8 cellular contexts compared by ENCODE assay signal in genomic region chr17:44200478-44201155, GRCh38. TPM values are rescaled to one million over a fixed set of nuclear protein-coding genes. Genes with fewer than 3 reads are reported as not detected.
DNase-seq lines count a peak whose midpoint lies in the region; ATAC-seq, FAIRE-seq and TF ChIP-seq lines count a peak whose summit lies in the region.

No MANE protein-coding gene starts in this region.

- 7% methylated on average over 34 of the region's 36 CpGs for WGBS in K562 (ENCODE audit: insufficient coverage, low coverage, missing lambda C conversion rate)
- WGBS in lower leg skin, 2 donors = 6% methylated on average over 34 to 36 of the region's 36 CpGs
- 6 to 11% methylated on average over 14 to 33 of the region's 36 CpGs for WGBS in upper lobe of left lung, 2 donors

- no peaks in the 10 kb centered on the region for H3K27me3 ChIP-seq in K562 (ENCODE audit: control insufficient read depth in 2 of 2, insufficient read depth in 2 of 2, low read length in 2 of 2)
- no peaks in the 10 kb centered on the region for H3K27me3 ChIP-seq in upper lobe of left lung

- POLR2A ChIA-PET in K562 (lab: Yijun Ruan, JAX) = interaction anchor here (1.0 to 1.3 kb wide), 3 partner anchors 10 to 126 kb away, joined by 3 read pairs; partner anchors contain the start of gene TMUB2

- H3K27ac ChIP-seq in K562 (ENCODE audit: extremely low read depth, low read depth, low read length) (peak overlapping the region; percentile 91), upper lobe of left lung (peak overlapping the region; percentile 97 to 99 (median 98))

- peak overlapping the region; percentile 83 for H3K4me3 ChIP-seq in Jurkat, Clone E6-1 (ENCODE audit: low read length)
- peak overlapping the region; percentile 79 for H3K4me3 ChIP-seq in K562
- peak overlapping the region; percentile 52 for H3K4me3 ChIP-seq in lower leg skin (ENCODE audit: low read depth, poor library complexity, severe bottlenecking)
- peak overlapping the region; percentile 76 to 96 (median 86) for H3K4me3 ChIP-seq in upper lobe of left lung

- H4K20me1 ChIP-seq in K562 (replicated peaks; ENCODE audit: control insufficient read depth, insufficient read depth, low read length) = no peaks in the 10 kb centered on the region; the same call in 1 of the 2 replicates

- peak overlapping the region; percentile 82 for H2AFZ ChIP-seq in K562 (ENCODE audit: low read depth, low read length)

- H3K9me1 ChIP-seq in K562 (ENCODE audit: control insufficient read depth, insufficient read depth, low read length) = no peaks in the 10 kb centered on the region

- CTCF ChIA-PET in K562 (lab: Yijun Ruan, JAX; ENCODE audit: low intra/inter-chr PET ratio) = no interaction called here

- TF ChIP-seq EP300 in K562 (IDR thresholded peaks at IDR 0.05; ENCODE audit: low read length) = no peak; the same call in 1 of the 2 replicates
- no peak for TF ChIP-seq EP300 in upper lobe of left lung (IDR thresholded peaks at IDR 0.05)

- no peak for DNase-seq in Jurkat, Clone E6-1 (ENCODE audit: low read depth, low spot score)
- peak in 1 of 4 experiments; percentile 42 for DNase-seq in K562 (ENCODE audit: extremely low read depth in 1 of 4, low spot score in 3 of 4)
- DNase-seq in lower leg skin (ENCODE audit: low spot score in 2 of 2) = no peak
- no peak for DNase-seq in upper lobe of left lung
- no peak for DNase-seq in NCI-H510A (lab: John Stamatoyannopoulos, UW)
- DNase-seq in NCI-H345 treated with DMSO at 0.1 percent for 48 hours (lab: John Stamatoyannopoulos, UW; ENCODE audit: unreplicated experiment) = no peak

- TF ChIP-seq CTCF in K562 (IDR thresholded peaks at IDR 0.05 in 2 of 3, conservative IDR thresholded peaks at IDR 0.05 in 1 of 3; ENCODE audit: insufficient read depth in 2 of 3, low read depth in 1 of 3, low read length in 3 of 3) (no peak), lower leg skin (IDR thresholded peaks at IDR 0.05) (no peak), upper lobe of left lung (IDR thresholded peaks at IDR 0.05) (no peak)

- ATAC-seq in K562 (peak; percentile 7), upper lobe of left lung (ENCODE audit: low FRiP score in 2 of 2) (no peak), HG03460 (IDR thresholded peaks at IDR 0.05; ENCODE audit: unreplicated experiment) (no peak)

- intact Hi-C loops in K562 (cut with micrococcal nuclease) = no loop called here
- intact Hi-C loops in lower leg skin (cut with DNase I; ENCODE audit: low total_unique reads) = no loop called here

- H3K4me2 ChIP-seq in K562 (ENCODE audit: insufficient read depth, low read length) = peak overlapping the region; percentile 72

- H3K4me1 ChIP-seq in K562 (replicated peaks in 1 of 2; ENCODE audit: control insufficient read depth in 2 of 2, insufficient read depth in 2 of 2, low read length in 2 of 2) = peaks cover 40% of the 10 kb centered on the region in 2 experiments
- H3K4me1 ChIP-seq in upper lobe of left lung = peaks cover 32 to 46% (median 37%) of the 10 kb centered on the region in 4 donors

- in situ Hi-C loops in GM18951 (cut with MboI; ENCODE audit: low sequenced_read_pairs, unreplicated experiment) (loop anchor here (5.0 to 25.0 kb wide), 2 partner anchors 127 to 312 kb away; partner anchors contain the start of gene GPATCH8), K562 (cut with MboI) (loop anchor here (5.0 kb wide), 1 partner anchor 317 kb away; no protein-coding TSS in a partner anchor)

- H3K9me3 ChIP-seq in K562 (replicated peaks; ENCODE audit: control insufficient read depth, insufficient read depth, low read depth, low read length) (no peaks in the 10 kb centered on the region), upper lobe of left lung (no peaks in the 10 kb centered on the region)

- H3K36me3 ChIP-seq in K562 (ENCODE audit: control insufficient read depth, insufficient read depth, low read length) (peaks cover 22% of the 10 kb centered on the region; the same call in 2 of the 3 replicates), upper lobe of left lung (peaks cover 0 to 20% (median 15%) of the 10 kb centered on the region in 4 donors)

- TSS peak; percentile 88 for BruUV-seq in K562 (replicated peaks; lab: Mats Ljungman, UMichigan)

- TF ChIP-seq RAD21 in K562 (CRISPR knock-in tag; conservative IDR thresholded peaks at IDR 0.05 in 1 of 2, IDR thresholded peaks at IDR 0.05 in 1 of 2) = no peak

- H3K79me2 ChIP-seq in K562 (ENCODE audit: control insufficient read depth, insufficient read depth, low read length) = peaks cover 24% of the 10 kb centered on the region

- FAIRE-seq in K562 (lab: Jason Lieb, UNC) = peak; percentile 86

- H3K9ac ChIP-seq in K562 (ENCODE audit: insufficient read depth in 1 of 2, low read depth in 2 of 2, low read length in 2 of 2) = peak overlapping the region; percentile 80 to 98

- TF ChIP-seq POLR2A in GM18951 (IDR thresholded peaks at IDR 0.05; ENCODE audit: extremely low read depth, insufficient read depth, insufficient read length) (peak; percentile 64), K562 (conservative IDR thresholded peaks at IDR 0.05) (peak; percentile 77), lower leg skin (IDR thresholded peaks at IDR 0.05) (no peak), upper lobe of left lung (IDR thresholded peaks at IDR 0.05) (no peak)

RNA-seq across cellular contexts. Expression of gene ATXN7L3, which starts 0.9 kb away (rescaled TPM):
- polyA plus RNA-seq in Jurkat, Clone E6-1 (2012; ENCODE audit: insufficient read depth, insufficient read length) = 69.5 TPM
- total RNA-seq in K562 (2011; cell fraction: chromatin; rRNA removed; ENCODE audit: low replicate concordance) = 51.6 and 129 TPM in 2 replicates
- total RNA-seq in K562 (2011; cell fraction: nucleolus; rRNA removed) = 62.6 and 75.4 TPM in 2 replicates
- 53.1 and 57.1 TPM in 2 replicates for total RNA-seq in K562 (2011; cell fraction: nucleoplasm; rRNA removed)
- total RNA-seq in K562 (2014; rRNA removed) (37.9 and 39.0 TPM in 2 replicates), K562 (2014; rRNA removed; fragmentation: Illumina TruSeq; extraction: Trizol) (22.7 and 23.9 TPM in 2 replicates), K562 (2015; rRNA removed; fragmentation: Illumina TruSeq; extraction: Trizol) (30.5 and 30.9 TPM in 2 replicates), K562 (2021) (56.4 and 66.1 TPM in 2 replicates), lower leg skin (10 to 100 TPM; 62.4 to 77.9 (median 67.8) TPM), upper lobe of left lung (10 to 100 TPM; 41.4 to 79.0 (median 46.9) TPM)
- polyA plus RNA-seq in K562 (2011; rRNA removed) (31.5 and 33.2 TPM in 2 replicates), K562 (2014; fragmentation: Illumina TruSeq; extraction: Trizol) (39.1 and 39.4 TPM in 2 replicates), K562 (2014; fragmentation: Nextera tagmentation; extraction: Ambion mirVana) (under 1 TPM; 0.62 to 0.90 TPM), K562 (2014; rRNA removed) (34.9 and 45.5 TPM in 2 replicates)
- polyA plus RNA-seq in K562 (2011; cell fraction: cytosol; rRNA removed) = 36.0 and 37.1 TPM in 2 replicates
- polyA plus RNA-seq in K562 (2011; cell fraction: nucleus; rRNA removed) = 79.2 and 91.4 TPM in 2 replicates
- polyA plus RNA-seq in K562 (2012) = 32.1 and 40.8 TPM in 2 replicates
- 42.8 and 44.3 TPM in 2 replicates for polyA minus RNA-seq in K562 (2011; rRNA and poly(A)+ RNA removed)
- polyA minus RNA-seq in K562 (2011; cell fraction: cytosol; rRNA and poly(A)+ RNA removed) = 17.8 and 23.8 TPM in 2 replicates
- polyA minus RNA-seq in K562 (2011; cell fraction: nucleus; rRNA and poly(A)+ RNA removed) = 35.0 and 46.0 TPM in 2 replicates

RNA-seq across cellular contexts. Expression of gene TMUB2, which starts 13.8 kb away (rescaled TPM):
- polyA plus RNA-seq in Jurkat, Clone E6-1 (2012; ENCODE audit: insufficient read depth, insufficient read length) = 18.4 TPM
- 38.1 and 99.8 TPM in 2 replicates for total RNA-seq in K562 (2011; cell fraction: chromatin; rRNA removed; ENCODE audit: low replicate concordance)
- total RNA-seq in K562 (2011; cell fraction: nucleolus; rRNA removed) = 73.8 and 91.2 TPM in 2 replicates
- total RNA-seq in K562 (2011; cell fraction: nucleoplasm; rRNA removed) = 60.6 and 66.9 TPM in 2 replicates
- 16.3 and 25.4 TPM in 2 replicates for total RNA-seq in K562 (2014; rRNA removed)
- 8.4 and 9.7 TPM in 2 replicates for total RNA-seq in K562 (2014; rRNA removed; fragmentation: Illumina TruSeq; extraction: Trizol)
- total RNA-seq in K562 (2015; rRNA removed; fragmentation: Illumina TruSeq; extraction: Trizol) = 15.6 and 15.8 TPM in 2 replicates
- 20.3 and 21.1 TPM in 2 replicates for total RNA-seq in K562 (2021)
- polyA plus RNA-seq in K562 (2011; rRNA removed) = 24.1 and 29.5 TPM in 2 replicates
- polyA plus RNA-seq in K562 (2011; cell fraction: cytosol; rRNA removed) = 31.6 and 38.9 TPM in 2 replicates
- polyA plus RNA-seq in K562 (2011; cell fraction: nucleus; rRNA removed) = 115 and 122 TPM in 2 replicates
- 20.3 and 28.3 TPM in 2 replicates for polyA plus RNA-seq in K562 (2012)
- 24.0 and 26.8 TPM in 2 replicates for polyA plus RNA-seq in K562 (2014; fragmentation: Illumina TruSeq; extraction: Trizol)
- 1 to 10 TPM; 4.1 to 6.2 TPM for polyA plus RNA-seq in K562 (2014; fragmentation: Nextera tagmentation; extraction: Ambion mirVana)
- 27.3 and 29.8 TPM in 2 replicates for polyA plus RNA-seq in K562 (2014; rRNA removed)
- 10.3 and 12.0 TPM in 2 replicates for polyA minus RNA-seq in K562 (2011; rRNA and poly(A)+ RNA removed)
- polyA minus RNA-seq in K562 (2011; cell fraction: cytosol; rRNA and poly(A)+ RNA removed) = 7.9 and 10.4 TPM in 2 replicates
- polyA minus RNA-seq in K562 (2011; cell fraction: nucleus; rRNA and poly(A)+ RNA removed) = 13.3 and 18.0 TPM in 2 replicates
- 10 to 100 TPM; 23.4 to 44.5 (median 34.8) TPM for total RNA-seq in lower leg skin
- total RNA-seq in upper lobe of left lung = 10 to 100 TPM; 28.5 to 46.1 (median 34.9) TPM

RNA-seq across cellular contexts. Expression of gene UBTF, which starts 18.9 kb away (rescaled TPM):
- 98.0 TPM for polyA plus RNA-seq in Jurkat, Clone E6-1 (2012; ENCODE audit: insufficient read depth, insufficient read length)
- 89.5 and 158 TPM in 2 replicates for total RNA-seq in K562 (2011; cell fraction: chromatin; rRNA removed; ENCODE audit: low replicate concordance)
- 66.7 and 67.4 TPM in 2 replicates for total RNA-seq in K562 (2011; cell fraction: nucleolus; rRNA removed)
- 88.9 and 94.8 TPM in 2 replicates for total RNA-seq in K562 (2011; cell fraction: nucleoplasm; rRNA removed)
- total RNA-seq in K562 (2014; rRNA removed) (107 and 113 TPM in 2 replicates), K562 (2014; rRNA removed; fragmentation: Illumina TruSeq; extraction: Trizol) (50.3 and 53.8 TPM in 2 replicates), K562 (2015; rRNA removed; fragmentation: Illumina TruSeq; extraction: Trizol) (85.8 and 86.3 TPM in 2 replicates), K562 (2021) (90.1 and 93.9 TPM in 2 replicates), lower leg skin (10 to 100 TPM; 62.4 to 70.8 (median 65.7) TPM), upper lobe of left lung (10 to 100 TPM; 41.2 to 94.3 (median 67.6) TPM)
- polyA plus RNA-seq in K562 (2011; rRNA removed) (28.5 and 31.4 TPM in 2 replicates), K562 (2014; fragmentation: Illumina TruSeq; extraction: Trizol) (96.5 and 110 TPM in 2 replicates), K562 (2014; fragmentation: Nextera tagmentation; extraction: Ambion mirVana) (1 to 10 TPM; 1.2 to 1.5 TPM), K562 (2014; rRNA removed) (75.8 and 83.6 TPM in 2 replicates)
- polyA plus RNA-seq in K562 (2011; cell fraction: cytosol; rRNA removed) = 15.1 and 15.4 TPM in 2 replicates
- 56.9 and 86.7 TPM in 2 replicates for polyA plus RNA-seq in K562 (2011; cell fraction: nucleus; rRNA removed)
- 61.3 and 68.3 TPM in 2 replicates for polyA plus RNA-seq in K562 (2012)
- polyA minus RNA-seq in K562 (2011; rRNA and poly(A)+ RNA removed) = 30.2 and 35.1 TPM in 2 replicates
- polyA minus RNA-seq in K562 (2011; cell fraction: cytosol; rRNA and poly(A)+ RNA removed) = 21.8 and 22.2 TPM in 2 replicates
- polyA minus RNA-seq in K562 (2011; cell fraction: nucleus; rRNA and poly(A)+ RNA removed) = 34.5 and 53.5 TPM in 2 replicates

RNA-seq across cellular contexts. Expression of gene ASB16, which starts 30.1 kb away (rescaled TPM):
- polyA plus RNA-seq in Jurkat, Clone E6-1 (2012; ENCODE audit: insufficient read depth, insufficient read length) = 3.0 TPM
- 0.44 TPM in 1 of 2 replicates, not detected in the other for total RNA-seq in K562 (2011; cell fraction: chromatin; rRNA removed; ENCODE audit: low replicate concordance)
- total RNA-seq in K562 (2011; cell fraction: nucleolus; rRNA removed) = 0.33 and 0.39 TPM in 2 replicates
- total RNA-seq in K562 (2011; cell fraction: nucleoplasm; rRNA removed) = 0.31 TPM in 1 of 2 replicates, not detected in the other
- not detected in 2 replicates for total RNA-seq in K562 (2014; rRNA removed)
- not detected in 2 replicates for total RNA-seq in K562 (2014; rRNA removed; fragmentation: Illumina TruSeq; extraction: Trizol)
- total RNA-seq in K562 (2015; rRNA removed; fragmentation: Illumina TruSeq; extraction: Trizol) = not detected in 2 replicates
- not detected in 2 replicates for total RNA-seq in K562 (2021)
- polyA plus RNA-seq in K562 (2011; rRNA removed) = 0.07 and 0.14 TPM in 2 replicates
- polyA plus RNA-seq in K562 (2011; cell fraction: cytosol; rRNA removed) = 0.03 and 0.04 TPM in 2 replicates
- polyA plus RNA-seq in K562 (2011; cell fraction: nucleus; rRNA removed) = 0.07 and 0.24 TPM in 2 replicates
- 1.0 and 1.8 TPM in 2 replicates for polyA plus RNA-seq in K562 (2012)
- not detected in 2 replicates for polyA plus RNA-seq in K562 (2014; fragmentation: Illumina TruSeq; extraction: Trizol)
- under 1 TPM in 1 of 2 experiments, not detected in 1; 0.03 TPM for polyA plus RNA-seq in K562 (2014; fragmentation: Nextera tagmentation; extraction: Ambion mirVana)
- 0.23 TPM in 1 of 2 replicates, not detected in the other for polyA plus RNA-seq in K562 (2014; rRNA removed)
- polyA minus RNA-seq in K562 (2011; rRNA and poly(A)+ RNA removed) = not detected in 2 replicates
- not detected in 2 replicates for polyA minus RNA-seq in K562 (2011; cell fraction: cytosol; rRNA and poly(A)+ RNA removed)
- not detected in 2 replicates for polyA minus RNA-seq in K562 (2011; cell fraction: nucleus; rRNA and poly(A)+ RNA removed)
- total RNA-seq in lower leg skin = 1 to 10 TPM in 1 of 4 donors, not detected in 3; 1.1 TPM
- under 1 TPM in 1 of 6 donors, not detected in 5; 0.11 TPM for total RNA-seq in upper lobe of left lung

RNA-seq across cellular contexts. Expression of gene HROB, which starts 58.9 kb away (rescaled TPM):
- 15.4 TPM for polyA plus RNA-seq in Jurkat, Clone E6-1 (2012; ENCODE audit: insufficient read depth, insufficient read length)
- total RNA-seq in K562 (2011; cell fraction: chromatin; rRNA removed; ENCODE audit: low replicate concordance) = 57.8 and 130 TPM in 2 replicates
- 60.3 and 68.5 TPM in 2 replicates for total RNA-seq in K562 (2011; cell fraction: nucleolus; rRNA removed)
- total RNA-seq in K562 (2011; cell fraction: nucleoplasm; rRNA removed) = 45.9 and 50.4 TPM in 2 replicates
- total RNA-seq in K562 (2014; rRNA removed) (10.4 and 15.0 TPM in 2 replicates), K562 (2014; rRNA removed; fragmentation: Illumina TruSeq; extraction: Trizol) (7.1 and 9.3 TPM in 2 replicates), K562 (2015; rRNA removed; fragmentation: Illumina TruSeq; extraction: Trizol) (9.6 and 9.8 TPM in 2 replicates), K562 (2021) (17.5 and 20.1 TPM in 2 replicates), lower leg skin (1 to 10 TPM in 3 of 4 donors, under 1 TPM in 1; 0.97 to 4.3 (median 1.5) TPM), upper lobe of left lung (1 to 10 TPM in 4 of 6 donors, under 1 TPM in 2; 0.89 to 1.4 (median 1.0) TPM)
- polyA plus RNA-seq in K562 (2011; rRNA removed) (11.9 and 25.9 TPM in 2 replicates), K562 (2014; fragmentation: Illumina TruSeq; extraction: Trizol) (18.9 and 19.5 TPM in 2 replicates), K562 (2014; fragmentation: Nextera tagmentation; extraction: Ambion mirVana) (1 to 10 TPM; 6.6 to 6.7 TPM), K562 (2014; rRNA removed) (10.6 and 13.5 TPM in 2 replicates)
- polyA plus RNA-seq in K562 (2011; cell fraction: cytosol; rRNA removed) = 22.0 and 24.6 TPM in 2 replicates
- polyA plus RNA-seq in K562 (2011; cell fraction: nucleus; rRNA removed) = 34.5 and 44.9 TPM in 2 replicates
- 11.8 and 18.1 TPM in 2 replicates for polyA plus RNA-seq in K562 (2012)
- polyA minus RNA-seq in K562 (2011; rRNA and poly(A)+ RNA removed) = 21.5 and 22.0 TPM in 2 replicates
- 15.9 and 16.5 TPM in 2 replicates for polyA minus RNA-seq in K562 (2011; cell fraction: cytosol; rRNA and poly(A)+ RNA removed)
- 10.0 and 13.3 TPM in 2 replicates for polyA minus RNA-seq in K562 (2011; cell fraction: nucleus; rRNA and poly(A)+ RNA removed)

Comparison
In these comparisons a context has a peak if more than half of its experiments do, and no peak if none do; other contexts are left out.
1. POLR2A ChIP-seq: peak in GM18951 (single experiment) and K562 (single experiment); none in lower leg skin (0 of 2) and upper lobe of left lung (0 of 4).
2. Peak in every context shown above with its lines, with median percentiles within 50 percentile points of each other: H3K4me3 ChIP-seq.